33 cellular contexts compared by ENCODE assay signal in genomic region chr22:40716116-40716515, GRCh38. TPM values are rescaled to one million over a fixed set of nuclear protein-coding genes. Genes with fewer than 3 reads are reported as not detected.
"Had no signal": no experiment of that assay in that cellular context is flagged by ENCODE, and none has a peak within 500 bp of the region (broad histone marks: within the 10 kb centered on the region; RNA-seq: fewer than 3 reads in every experiment).

No MANE protein-coding gene starts in this region.

- H3K4me1 Mint-ChIP-seq: immature natural killer cell, natural killer cell had no signal

- H3K36me3 ChIP-seq: brain microvascular endothelial cell, heart left ventricle, ovary, prostate gland, upper lobe of left lung, vagina, WERI-Rb-1 had no signal

- H3K27ac ChIP-seq: brain microvascular endothelial cell, coronary artery, dorsolateral prefrontal cortex, heart left ventricle, ovary, prostate gland, upper lobe of left lung, vagina, WERI-Rb-1 had no signal

- H3K9me3 Mint-ChIP-seq: activated CD8-positive, alpha-beta T cell treated with anti-CD3 and anti-CD28 coated beads for 36 hours; activated T-cell treated with anti-CD3 and anti-CD28 coated beads, Interleukin-2, amount 50 U/mL, for 4 hours; activated T-helper 17 cell treated with anti-CD3 and anti-CD28 coated beads, Interleukin-2, amount 50 U/mL, for 72 hours; immature natural killer cell; natural killer cell; stimulated activated memory B cell treated with anti-CD40 and anti-IgM and Interleukin-4, amounts not matched to agents 10 μg/mL and 1 μg/mL and 100 μg/mL, for 72 hours; stimulated activated naive CD8-positive, alpha-beta T cell treated with anti-CD3 and anti-CD28 coated beads, Interleukin-15, amount 100 ng/mL, for 72 hours; T-cell; T-helper 2 cell treated with Interferon-gamma antibody and Interleukin-4, amounts not matched to agents 5 μg/mL and 100 μg/mL, for 36 hours had no signal

- H3K9me3 ChIP-seq: heart left ventricle, ovary, prostate gland, upper lobe of left lung, vagina had no signal

- H3K4me3 ChIP-seq: coronary artery, dorsolateral prefrontal cortex, heart left ventricle, ovary, prostate gland, upper lobe of left lung, vagina had no signal

- H3K4me3 Mint-ChIP-seq: activated CD8-positive, alpha-beta T cell treated with anti-CD3 and anti-CD28 coated beads for 36 hours; activated T-cell treated with anti-CD3 and anti-CD28 coated beads, Interleukin-2, amount 50 U/mL, for 4 hours; activated T-helper 17 cell treated with anti-CD3 and anti-CD28 coated beads, Interleukin-2, amount 50 U/mL, for 72 hours; immature natural killer cell; natural killer cell; stimulated activated memory B cell treated with anti-CD40 and anti-IgM and Interleukin-4, amounts not matched to agents 10 μg/mL and 1 μg/mL and 100 μg/mL, for 72 hours; stimulated activated naive CD8-positive, alpha-beta T cell treated with anti-CD3 and anti-CD28 coated beads, Interleukin-15, amount 100 ng/mL, for 72 hours; T-cell; T-helper 2 cell treated with Interferon-gamma antibody and Interleukin-4, amounts not matched to agents 5 μg/mL and 100 μg/mL, for 36 hours had no signal

- H3K4me1 ChIP-seq: prostate gland had no signal

- H3K36me3 Mint-ChIP-seq: immature natural killer cell; natural killer cell; stimulated activated memory B cell treated with anti-CD40 and anti-IgM and Interleukin-4, amounts not matched to agents 10 μg/mL and 1 μg/mL and 100 μg/mL, for 72 hours; T-cell had no signal

- ATAC-seq: activated CD8-positive, alpha-beta T cell treated with anti-CD3 and anti-CD28 coated beads for 36 hours; activated T-cell treated with anti-CD3 and anti-CD28 coated beads, Interleukin-2, amount 50 U/mL, for 4 hours; activated T-helper 17 cell treated with anti-CD3 and anti-CD28 coated beads, Interleukin-2, amount 50 U/mL, for 72 hours; heart left ventricle; natural killer cell; sciatic nerve; stimulated activated memory B cell treated with anti-CD40 and anti-IgM and Interleukin-4, amounts not matched to agents 10 μg/mL and 1 μg/mL and 100 μg/mL, for 72 hours; stimulated activated naive CD8-positive, alpha-beta T cell treated with anti-CD3 and anti-CD28 coated beads, Interleukin-15, amount 100 ng/mL, for 72 hours; T-cell had no signal

- H3K27me3 Mint-ChIP-seq: activated CD8-positive, alpha-beta T cell treated with anti-CD3 and anti-CD28 coated beads for 36 hours; activated T-helper 17 cell treated with anti-CD3 and anti-CD28 coated beads, Interleukin-2, amount 50 U/mL, for 72 hours; stimulated activated naive CD8-positive, alpha-beta T cell treated with anti-CD3 and anti-CD28 coated beads, Interleukin-15, amount 100 ng/mL, for 72 hours; T-cell had no signal

- H3K27ac Mint-ChIP-seq: activated CD8-positive, alpha-beta T cell treated with anti-CD3 and anti-CD28 coated beads for 36 hours; activated T-helper 17 cell treated with anti-CD3 and anti-CD28 coated beads, Interleukin-2, amount 50 U/mL, for 72 hours; immature natural killer cell; natural killer cell; stimulated activated memory B cell treated with anti-CD40 and anti-IgM and Interleukin-4, amounts not matched to agents 10 μg/mL and 1 μg/mL and 100 μg/mL, for 72 hours; stimulated activated naive CD8-positive, alpha-beta T cell treated with anti-CD3 and anti-CD28 coated beads, Interleukin-15, amount 100 ng/mL, for 72 hours; T-cell; T-helper 2 cell treated with Interferon-gamma antibody and Interleukin-4, amounts not matched to agents 5 μg/mL and 100 μg/mL, for 36 hours had no signal

- DNase-seq: activated CD4-positive, alpha-beta T cell treated with anti-CD3 and anti-CD28 coated beads, Interleukin-2, amount 50 U/mL, for 1 hour; activated CD4-positive, CD25-positive, alpha-beta regulatory T cell treated with anti-CD3 and anti-CD28 coated beads, Interleukin-2, amount 50 U/mL, for 72 hours; activated CD8-positive, alpha-beta T cell treated with anti-CD3 and anti-CD28 coated beads for 36 hours; activated gamma-delta T cell treated with Interleukin-2 at 50 U/mL for 16 hours; activated naive CD4-positive, alpha-beta T cell treated with anti-CD3 and anti-CD28 coated beads, Interleukin-2, amount 50 U/mL, for 16 hours; activated T-cell treated with anti-CD3 and anti-CD28 coated beads, Interleukin-2, amount 50 U/mL, for 4 hours; amniotic stem cell; brain microvascular endothelial cell; dorsolateral prefrontal cortex; effector memory CD4-positive, alpha-beta T cell; heart left ventricle; hypothalamus; immature natural killer cell; natural killer cell; ovary; retina; small intestine; stimulated activated CD4-positive, alpha-beta T cell treated with anti-CD3 and anti-CD28 coated beads, Interleukin-1b, Interleukin-23, amount 100 ng/mL, for 48 hours; stimulated activated CD4-positive, alpha-beta T cell treated with anti-CD3 and anti-CD28 coated beads, Interleukin-4, amount 100 ng/mL, for 4 hours; stimulated activated CD8-positive, alpha-beta memory T cell treated with anti-CD3 and anti-CD28 coated beads, Interleukin-4, amount 100 ng/mL, for 48 hours; stimulated activated naive CD8-positive, alpha-beta T cell treated with anti-CD3 and anti-CD28 coated beads, Interleukin-15, amount 100 ng/mL, for 72 hours; substantia nigra; T-cell; upper lobe of left lung; WERI-Rb-1 had no signal

- H3K27me3 ChIP-seq: dorsolateral prefrontal cortex, heart left ventricle, ovary, upper lobe of left lung, vagina had no signal

RNA-seq across cellular contexts. Expression of gene MCHR1, which starts 36.8 kb away (rescaled TPM):
- total RNA-seq: activated CD8-positive, alpha-beta T cell treated with anti-CD3 and anti-CD28 coated beads for 36 hours; activated T-cell treated with anti-CD3 and anti-CD28 coated beads, Interleukin-2, amount 50 U/mL, for 4 hours; activated T-helper 17 cell treated with anti-CD3 and anti-CD28 coated beads, Interleukin-2, amount 50 U/mL, for 72 hours; mononuclear cell; natural killer cell; T-cell; vagina had no signal
- polyA plus RNA-seq: immature natural killer cell had no signal
